ENCODE assay signal across 20 cellular contexts in the genomic region with DNA sequence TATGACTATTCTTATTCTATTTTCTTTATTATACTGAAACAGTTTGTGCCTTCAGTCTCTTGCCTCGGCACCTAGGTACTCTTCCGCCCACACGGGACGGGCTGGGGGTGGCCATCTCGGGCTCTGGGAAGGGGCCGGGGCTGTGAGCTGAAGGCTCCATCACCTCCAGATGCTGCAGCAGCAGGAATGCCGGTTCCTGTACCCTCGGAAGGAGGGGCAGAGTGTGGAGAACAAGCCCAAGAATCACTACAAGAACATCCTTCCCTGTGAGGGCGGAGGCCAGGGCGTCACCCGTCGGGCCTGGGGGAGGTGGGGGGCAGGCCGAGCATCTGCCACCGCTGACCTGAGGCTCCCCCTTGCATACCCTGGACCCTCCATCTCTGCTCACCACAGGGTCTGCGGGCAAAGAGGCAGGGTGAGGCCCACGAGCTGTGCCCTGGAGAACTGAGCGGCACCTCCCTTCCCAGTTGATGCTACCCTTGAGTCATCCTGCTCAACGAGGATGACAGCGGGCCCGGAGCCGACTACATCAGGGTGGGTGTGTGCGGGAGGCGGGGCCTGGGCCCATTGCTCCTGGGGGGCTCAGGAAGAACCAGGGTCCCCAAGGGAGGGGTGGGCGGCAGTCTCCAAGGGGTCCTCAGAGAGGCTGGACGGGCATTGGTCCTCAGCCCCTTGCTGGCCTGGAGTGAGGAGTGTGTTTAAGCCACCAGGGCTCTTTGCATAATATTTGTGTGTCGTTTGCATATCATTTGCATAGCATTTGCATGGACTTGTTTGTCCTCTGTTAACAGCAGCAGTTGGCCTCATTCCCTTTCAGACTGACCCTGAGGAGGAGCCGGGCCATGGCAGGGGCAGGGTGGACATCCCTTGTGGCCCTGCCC. TPM values are rescaled to one million over a fixed set of nuclear protein-coding genes. Genes with fewer than 3 reads are reported as not detected.
DNase-seq lines count a peak whose midpoint lies in the region; ATAC-seq lines count a peak whose summit lies in the region.
"Had no signal": no experiment of that assay in that cellular context is flagged by ENCODE, and none has a peak within 500 bp of the region (broad histone marks: within the 10 kb centered on the region; RNA-seq: fewer than 3 reads in every experiment).

No MANE protein-coding gene starts in this region.

- H3K4me3 Mint-ChIP-seq in activated CD4-positive, alpha-beta T cell treated with anti-CD3 and anti-CD28 coated beads for 36 hours = no peak overlapping the region
- H3K4me3 Mint-ChIP-seq in activated CD4-positive, alpha-beta T cell treated with anti-CD3 and anti-CD28 coated beads, Interleukin-2, amount 10 ng/mL, durations not matched to agents 7 days and 5 days = no peak overlapping the region
- H3K4me3 Mint-ChIP-seq in T-helper 17 cell (peak overlapping the region; percentile 12), immature natural killer cell (peak overlapping the region in 4 of 5 donors; percentile 27 to 59 (median 40))
- H3K4me3 Mint-ChIP-seq: activated naive CD8-positive, alpha-beta T cell treated with anti-CD3 and anti-CD28 coated beads, Interleukin-2, amount 10 ng/mL, durations not matched to agents 7 days and 5 days had no signal

- no peaks in the 10 kb centered on the region for H3K9me3 Mint-ChIP-seq in activated CD4-positive, alpha-beta T cell treated with anti-CD3 and anti-CD28 coated beads for 36 hours (ENCODE audit: low read depth)
- no peaks in the 10 kb centered on the region for H3K9me3 Mint-ChIP-seq in activated CD4-positive, alpha-beta T cell treated with anti-CD3 and anti-CD28 coated beads, Interleukin-2, amount 10 ng/mL, durations not matched to agents 7 days and 5 days
- H3K9me3 Mint-ChIP-seq in immature natural killer cell = no peaks in the 10 kb centered on the region
- H3K9me3 Mint-ChIP-seq: activated naive CD8-positive, alpha-beta T cell treated with anti-CD3 and anti-CD28 coated beads, Interleukin-2, amount 10 ng/mL, durations not matched to agents 7 days and 5 days; stimulated activated effector memory CD8-positive, alpha-beta T cell treated with anti-CD3 and anti-CD28 coated beads, Interleukin-12 subunit alpha, Interleukin-12 subunit beta, amount 100 ng/mL, for 72 hours had no signal

- H3K36me3 Mint-ChIP-seq in activated CD4-positive, alpha-beta T cell treated with anti-CD3 and anti-CD28 coated beads for 36 hours (ENCODE audit: low read depth) = peaks cover 13% of the 10 kb centered on the region
- H3K36me3 Mint-ChIP-seq in activated CD4-positive, alpha-beta T cell treated with anti-CD3 and anti-CD28 coated beads, Interleukin-2, amount 10 ng/mL, durations not matched to agents 7 days and 5 days (ENCODE audit: low read depth) = no peaks in the 10 kb centered on the region
- no peaks in the 10 kb centered on the region for H3K36me3 Mint-ChIP-seq in T-helper 17 cell (ENCODE audit: low read depth)
- no peaks in the 10 kb centered on the region for H3K36me3 Mint-ChIP-seq in immature natural killer cell
- H3K36me3 Mint-ChIP-seq: activated naive CD8-positive, alpha-beta T cell treated with anti-CD3 and anti-CD28 coated beads, Interleukin-2, amount 10 ng/mL, durations not matched to agents 7 days and 5 days had no signal

- no peaks in the 10 kb centered on the region for H3K27me3 Mint-ChIP-seq in activated CD4-positive, alpha-beta T cell treated with anti-CD3 and anti-CD28 coated beads for 36 hours
- H3K27me3 Mint-ChIP-seq in activated CD4-positive, alpha-beta T cell treated with anti-CD3 and anti-CD28 coated beads, Interleukin-2, amount 10 ng/mL, durations not matched to agents 7 days and 5 days = no peaks in the 10 kb centered on the region
- H3K27me3 Mint-ChIP-seq in T-helper 17 cell = peaks cover 14% of the 10 kb centered on the region
- peaks cover 1 to 6% (median 1%) of the 10 kb centered on the region in 3 donors for H3K27me3 Mint-ChIP-seq in immature natural killer cell (ENCODE audit: low read depth in 3 of 3)
- H3K27me3 Mint-ChIP-seq: activated naive CD8-positive, alpha-beta T cell treated with anti-CD3 and anti-CD28 coated beads, Interleukin-2, amount 10 ng/mL, durations not matched to agents 7 days and 5 days had no signal

- H3K27ac Mint-ChIP-seq in activated CD4-positive, alpha-beta T cell treated with anti-CD3 and anti-CD28 coated beads for 36 hours = no peak overlapping the region
- no peak overlapping the region for H3K27ac Mint-ChIP-seq in activated CD4-positive, alpha-beta T cell treated with anti-CD3 and anti-CD28 coated beads, Interleukin-2, amount 10 ng/mL, durations not matched to agents 7 days and 5 days
- H3K27ac Mint-ChIP-seq in T-helper 17 cell (no peak overlapping the region), immature natural killer cell (peak overlapping the region in 2 of 6 donors; percentile 20 to 37)

- H3K9me3 ChIP-seq in T-helper 17 cell (ENCODE audit: control insufficient read depth, low read length, poor library complexity, severe bottlenecking) = no peaks in the 10 kb centered on the region
- H3K9me3 ChIP-seq: A549, ovary, upper lobe of left lung had no signal

- H3K4me1 Mint-ChIP-seq in activated CD4-positive, alpha-beta T cell treated with anti-CD3 and anti-CD28 coated beads for 36 hours = peaks cover 20% of the 10 kb centered on the region
- H3K4me1 Mint-ChIP-seq in activated CD4-positive, alpha-beta T cell treated with anti-CD3 and anti-CD28 coated beads, Interleukin-2, amount 10 ng/mL, durations not matched to agents 7 days and 5 days = peaks cover 26% of the 10 kb centered on the region
- no peaks in the 10 kb centered on the region for H3K4me1 Mint-ChIP-seq in T-helper 17 cell
- H3K4me1 Mint-ChIP-seq in immature natural killer cell = peaks cover 0 to 4% of the 10 kb centered on the region in 2 donors

- intact Hi-C loops in activated CD4-positive, alpha-beta T cell treated with anti-CD3 and anti-CD28 coated beads for 36 hours (cut with DNase I, micrococcal nuclease) = no loop called here

- CTCF ChIA-PET in activated CD4-positive, alpha-beta T cell treated with anti-CD3 and anti-CD28 coated beads for 36 hours (lab: Charles Lee) = no interaction called here
- CTCF ChIA-PET in activated CD4-positive, alpha-beta T cell treated with anti-CD3 and anti-CD28 coated beads, Interleukin-2, amount 10 ng/mL, durations not matched to agents 7 days and 5 days (lab: Charles Lee) = no interaction called here

- DNase-seq in activated CD4-positive, alpha-beta T cell treated with anti-CD3 and anti-CD28 coated beads for 36 hours = peak; percentile 68
- DNase-seq in activated CD4-positive, alpha-beta T cell treated with anti-CD3 and anti-CD28 coated beads, Interleukin-2, amount 10 ng/mL, durations not matched to agents 7 days and 5 days = no peak
- DNase-seq in Daoy (ENCODE audit: low read depth) (peak; percentile 60), T-helper 17 cell (no peak), immature natural killer cell (no peak), occipital lobe (lab: John Stamatoyannopoulos, UW) (no peak), NCI-H187 (lab: John Stamatoyannopoulos, UW) (no peak)
- DNase-seq: activated CD8-positive, alpha-beta memory T cell treated with anti-CD3 and anti-CD28 coated beads for 24 hours; activated naive CD8-positive, alpha-beta T cell treated with anti-CD3 and anti-CD28 coated beads, Interleukin-2, amount 10 ng/mL, durations not matched to agents 7 days and 5 days; KG1; NCI-H1694; ovary had no signal

- ATAC-seq in activated CD4-positive, alpha-beta T cell treated with anti-CD3 and anti-CD28 coated beads for 36 hours = no peak
- ATAC-seq in T-helper 17 cell (no peak), GM21576 (IDR thresholded peaks at IDR 0.05; ENCODE audit: unreplicated experiment) (no peak)
- ATAC-seq: A549; stimulated activated effector memory CD8-positive, alpha-beta T cell treated with anti-CD3 and anti-CD28 coated beads, Interleukin-12 subunit alpha, Interleukin-12 subunit beta, amount 100 ng/mL, for 72 hours had no signal

- POLR2A ChIA-PET in activated CD4-positive, alpha-beta T cell treated with anti-CD3 and anti-CD28 coated beads for 36 hours (lab: Charles Lee) = no interaction called here
- POLR2A ChIA-PET in activated CD4-positive, alpha-beta T cell treated with anti-CD3 and anti-CD28 coated beads, Interleukin-2, amount 10 ng/mL, durations not matched to agents 7 days and 5 days (lab: Charles Lee) = no interaction called here

RNA-seq across cellular contexts. Expression of gene RNF223, which starts 7.5 kb away (rescaled TPM):
- not detected for total RNA-seq in activated CD4-positive, alpha-beta T cell treated with anti-CD3 and anti-CD28 coated beads for 36 hours
- not detected for total RNA-seq in activated CD4-positive, alpha-beta T cell treated with anti-CD3 and anti-CD28 coated beads, Interleukin-2, amount 10 ng/mL, durations not matched to agents 7 days and 5 days
- total RNA-seq in Daoy (2014; rRNA removed; shearing (Covaris generic)) = not detected in 2 replicates
- total RNA-seq in T-helper 17 cell = not detected
- not detected for polyA plus RNA-seq in immature natural killer cell
- total RNA-seq in occipital lobe = not detected
- total RNA-seq: activated naive CD8-positive, alpha-beta T cell treated with anti-CD3 and anti-CD28 coated beads, Interleukin-2, amount 10 ng/mL, durations not matched to agents 7 days and 5 days; mononuclear cell; NCI-H460; OCI-LY7; SK-MEL-5 had no signal
- polyA plus RNA-seq: ovary had no signal

RNA-seq across cellular contexts. Expression of gene AGRN, which starts 46.7 kb away (rescaled TPM):
- 10 to 100 TPM; 22.7 to 24.4 TPM for total RNA-seq in activated CD4-positive, alpha-beta T cell treated with anti-CD3 and anti-CD28 coated beads for 36 hours
- total RNA-seq in activated CD4-positive, alpha-beta T cell treated with anti-CD3 and anti-CD28 coated beads, Interleukin-2, amount 10 ng/mL, durations not matched to agents 7 days and 5 days = 1 to 10 TPM; 7.4 to 8.3 TPM
- 66.6 and 72.0 TPM in 2 replicates for total RNA-seq in Daoy (2014; rRNA removed; shearing (Covaris generic))
- total RNA-seq in T-helper 17 cell (1 to 10 TPM; 1.2 to 1.4 TPM), occipital lobe (71.9 TPM)
- under 1 TPM in 1 of 3 donors, not detected in 2; 0.87 TPM for polyA plus RNA-seq in immature natural killer cell

RNA-seq across cellular contexts. Expression of gene C1orf159, which starts 49.2 kb away (rescaled TPM):
- 10 to 100 TPM; 11.3 to 13.5 TPM for total RNA-seq in activated CD4-positive, alpha-beta T cell treated with anti-CD3 and anti-CD28 coated beads for 36 hours
- 10 to 100 TPM; 18.0 to 22.0 TPM for total RNA-seq in activated CD4-positive, alpha-beta T cell treated with anti-CD3 and anti-CD28 coated beads, Interleukin-2, amount 10 ng/mL, durations not matched to agents 7 days and 5 days
- total RNA-seq in Daoy (2014; rRNA removed; shearing (Covaris generic)) = 14.8 and 19.1 TPM in 2 replicates
- total RNA-seq in T-helper 17 cell (10 to 100 TPM; 13.4 to 17.1 TPM), occipital lobe (5.5 TPM)
- polyA plus RNA-seq in immature natural killer cell = 1 to 10 TPM in 2 of 3 donors, under 1 TPM in 1; 0.99 to 7.5 (median 4.1) TPM

RNA-seq across cellular contexts. Expression of gene ISG15, which starts 53.3 kb away (rescaled TPM):
- 10 to 100 TPM; 30.5 to 51.7 TPM for total RNA-seq in activated CD4-positive, alpha-beta T cell treated with anti-CD3 and anti-CD28 coated beads for 36 hours
- total RNA-seq in activated CD4-positive, alpha-beta T cell treated with anti-CD3 and anti-CD28 coated beads, Interleukin-2, amount 10 ng/mL, durations not matched to agents 7 days and 5 days = 100 to 1,000 TPM; 237 to 332 TPM
- 219 and 238 TPM in 2 replicates for total RNA-seq in Daoy (2014; rRNA removed; shearing (Covaris generic))
- 10 to 100 TPM; 19.5 to 52.1 TPM for total RNA-seq in T-helper 17 cell
- 100 to 1,000 TPM; 304 to 360 (median 354) TPM for polyA plus RNA-seq in immature natural killer cell
- total RNA-seq in occipital lobe = 15.0 TPM

Comparison
In these comparisons a context has a peak if more than half of its experiments do, and no peak if none do; other contexts are left out.
1. DNase-seq: peak in activated CD4-positive, alpha-beta T cell treated with anti-CD3 and anti-CD28 coated beads for 36 hours (single experiment) and Daoy (single experiment); none in activated CD4-positive, alpha-beta T cell treated with anti-CD3 and anti-CD28 coated beads, Interleukin-2, amount 10 ng/mL, durations not matched to agents 7 days and 5 days (single experiment), T-helper 17 cell (0 of 3), immature natural killer cell (0 of 3), occipital lobe (single experiment) and NCI-H187 (0 of 2).
2. H3K4me3 Mint-ChIP-seq: peak in T-helper 17 cell (single experiment) and immature natural killer cell (4 of 5); none in activated CD4-positive, alpha-beta T cell treated with anti-CD3 and anti-CD28 coated beads for 36 hours (single experiment) and activated CD4-positive, alpha-beta T cell treated with anti-CD3 and anti-CD28 coated beads, Interleukin-2, amount 10 ng/mL, durations not matched to agents 7 days and 5 days (single experiment).